In the genomic region with DNA sequence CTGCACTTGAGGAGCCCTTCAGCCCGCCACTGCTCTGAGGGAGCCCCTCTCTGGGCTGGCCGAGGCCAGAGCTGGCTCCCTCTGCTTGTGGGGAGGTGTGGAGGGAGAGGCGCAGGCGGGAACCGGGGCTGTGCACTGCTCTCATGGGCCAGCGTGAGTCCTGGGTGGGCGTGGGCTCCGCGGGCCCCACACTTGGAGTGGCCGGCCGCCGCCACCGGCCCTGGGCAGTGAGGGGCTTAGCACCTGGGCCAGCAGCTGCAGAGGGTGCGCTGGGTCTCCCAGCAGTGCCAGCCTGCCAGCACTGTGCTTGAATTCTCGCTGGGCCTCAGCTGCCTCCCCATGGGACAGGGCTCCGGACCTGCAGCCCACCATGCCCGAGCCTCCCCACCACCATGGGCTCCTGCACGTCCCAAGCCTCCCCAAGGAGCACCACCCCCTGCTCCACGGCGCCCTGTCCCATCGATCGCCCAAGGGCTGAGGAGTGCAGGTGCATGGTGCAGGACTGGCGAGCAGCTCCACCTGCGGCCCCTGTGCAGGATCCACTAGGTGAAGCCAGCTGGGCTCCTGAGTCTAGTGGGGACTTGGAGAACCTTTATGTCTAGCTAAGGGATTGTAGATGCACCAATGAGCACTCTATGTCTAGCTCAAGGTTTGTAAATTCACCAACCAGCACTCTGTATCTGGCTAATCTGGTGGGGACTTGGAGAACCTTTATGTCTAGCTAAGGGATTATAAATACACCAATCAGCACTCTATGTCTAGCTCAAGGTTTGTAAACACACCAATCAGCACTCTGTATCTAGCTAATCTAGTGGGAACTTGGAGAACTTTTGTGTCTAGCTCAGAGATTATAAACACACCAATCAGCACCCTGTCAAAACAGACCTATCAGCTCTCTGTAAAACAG, we compare ENCODE assay signal across 6 cellular contexts.
A peak's percentile ranks its signal among the peaks of the same experiment; 100 is the strongest.
DNase-seq lines count a peak whose midpoint lies in the region; ATAC-seq, FAIRE-seq and TF ChIP-seq lines count a peak whose summit lies in the region.
"Not testable (repeated sequence)": the region's sequence is repeated elsewhere in the genome, so short reads cannot be mapped to it uniquely, and the experiment has no call there.

No MANE protein-coding gene starts in this region.

- H3K79me1 ChIP-seq in neuronal stem cell (ENCODE audit: low read depth, low read length), result not testable (repeated sequence)

- not testable (repeated sequence) for H2BK5ac ChIP-seq in neuronal stem cell (ENCODE audit: low read length)

- H3K9ac ChIP-seq in HepG2 (ENCODE audit: insufficient read depth, low read depth, low read length); neuronal stem cell (ENCODE audit: low read depth, low read length, poor library complexity): not testable (repeated sequence)

- H3K18ac ChIP-seq in neuronal stem cell (ENCODE audit: low read length), result peak overlapping the region; percentile 28

- not testable (repeated sequence) for H3K4me2 ChIP-seq in HepG2 (ENCODE audit: low read depth, low read length); neuronal stem cell (ENCODE audit: insufficient read depth, low read length, poor library complexity, severe bottlenecking)

- not testable (repeated sequence) for H2AK5ac ChIP-seq in neuronal stem cell (ENCODE audit: low read depth, low read length)

- peak; percentile 27 for DNase-seq in Right ventricle myocardium superior
- peak; percentile 5 to 38 (median 36) for DNase-seq in right cardiac atrium
- DNase-seq in HepG2 (ENCODE audit: low spot score), result peak; percentile 0
- not testable (repeated sequence) for DNase-seq in neuronal stem cell (ENCODE audit: low spot score); stimulated activated naive CD8-positive, alpha-beta T cell treated with anti-CD3 and anti-CD28 coated beads, Interleukin-15, amount 100 ng/mL, for 72 hours
- DNase-seq in sigmoid colon, result peak; percentile 54

- not testable (repeated sequence) for ATAC-seq in Right ventricle myocardium superior (ENCODE audit: poor library complexity); right cardiac atrium
- peak; percentile 60 for ATAC-seq in HepG2
- ATAC-seq in stimulated activated naive CD8-positive, alpha-beta T cell treated with anti-CD3 and anti-CD28 coated beads, Interleukin-15, amount 100 ng/mL, for 72 hours, result peak; percentile 18

- H3K9me3 Mint-ChIP-seq in stimulated activated naive CD8-positive, alpha-beta T cell treated with anti-CD3 and anti-CD28 coated beads, Interleukin-15, amount 100 ng/mL, for 72 hours, result not testable (repeated sequence)

- H2BK12ac ChIP-seq in neuronal stem cell (ENCODE audit: low read length), result not testable (repeated sequence)

- not testable (repeated sequence) for TF ChIP-seq CTCF in HepG2 (CRISPR knock-in tag; IDR thresholded peaks at IDR 0.05); sigmoid colon (IDR thresholded peaks at IDR 0.05)

- not testable (repeated sequence) for H3K27ac ChIP-seq in right cardiac atrium (ENCODE audit: low read length); HepG2 (ENCODE audit: extremely low read length, insufficient read depth, low read length); neuronal stem cell (replicated peaks; ENCODE audit: low read length); sigmoid colon

- not testable (repeated sequence) for TF ChIP-seq POLR2A in HepG2 (IDR thresholded peaks at IDR 0.05; ENCODE audit: insufficient read depth in 1 of 2, low read depth in 2 of 2, low read length in 2 of 2); sigmoid colon (IDR thresholded peaks at IDR 0.05)

- intact Hi-C loops in Right ventricle myocardium superior (cut with DNase I); right cardiac atrium (cut with DNase I); HepG2 (cut with micrococcal nuclease; ENCODE audit: unreplicated experiment); sigmoid colon (cut with DNase I): not testable (repeated sequence)

- H4K8ac ChIP-seq in neuronal stem cell (ENCODE audit: low read depth, low read length), result not testable (repeated sequence)

- H3K4me1 Mint-ChIP-seq in stimulated activated naive CD8-positive, alpha-beta T cell treated with anti-CD3 and anti-CD28 coated beads, Interleukin-15, amount 100 ng/mL, for 72 hours, result not testable (repeated sequence)

- H3K27ac Mint-ChIP-seq in stimulated activated naive CD8-positive, alpha-beta T cell treated with anti-CD3 and anti-CD28 coated beads, Interleukin-15, amount 100 ng/mL, for 72 hours, result not testable (repeated sequence)

- not testable (repeated sequence) for FAIRE-seq in HepG2 (lab: Jason Lieb, UNC)

- not testable (repeated sequence) for H3K27me3 ChIP-seq in right cardiac atrium (ENCODE audit: control insufficient read depth, insufficient read depth); HepG2 (ENCODE audit: control insufficient read depth in 1 of 2, insufficient read depth in 2 of 2, low read length in 2 of 2); neuronal stem cell (ENCODE audit: control insufficient read depth in 3 of 3, insufficient read depth in 3 of 3, low read depth in 1 of 3, low read length in 3 of 3); sigmoid colon

- H4K20me1 ChIP-seq in HepG2 (ENCODE audit: insufficient read depth, low read length), result not testable (repeated sequence)

- not testable (repeated sequence) for H3K36me3 ChIP-seq in HepG2 (replicated peaks in 1 of 2; ENCODE audit: control insufficient read depth in 1 of 2, insufficient read depth in 2 of 2, low read length in 2 of 2); neuronal stem cell (replicated peaks in 1 of 2; ENCODE audit: control insufficient read depth in 2 of 2, insufficient read depth in 2 of 2, low read length in 2 of 2); sigmoid colon

- H3K14ac ChIP-seq in neuronal stem cell (ENCODE audit: low read length), result peak overlapping the region; percentile 94

- not testable (repeated sequence) for H2AFZ ChIP-seq in HepG2 (ENCODE audit: low read length); neuronal stem cell (ENCODE audit: low read length)

- H3K4me3 ChIP-seq in right cardiac atrium (ENCODE audit: low read length); HepG2 (replicated peaks in 1 of 3; ENCODE audit: insufficient read depth in 1 of 3, low read depth in 2 of 3, low read length in 3 of 3); neuronal stem cell (ENCODE audit: low read length in 2 of 2); sigmoid colon: not testable (repeated sequence)

- H3K79me2 ChIP-seq in HepG2 (ENCODE audit: insufficient read depth, low read length), result not testable (repeated sequence)

- H2BK120ac ChIP-seq in neuronal stem cell (ENCODE audit: low read depth, low read length), result not testable (repeated sequence)

- H3K9me3 ChIP-seq in right cardiac atrium (ENCODE audit: control insufficient read depth, low read length); neuronal stem cell (replicated peaks in 1 of 2; ENCODE audit: control insufficient read depth in 2 of 2, insufficient read depth in 1 of 2, low read depth in 1 of 2, low read length in 2 of 2); sigmoid colon: not testable (repeated sequence)
- H3K9me3 ChIP-seq in HepG2 (ENCODE audit: low read length), result peaks cover 91% of the 10 kb centered on the region

- CTCF ChIA-PET in HepG2 (lab: Yijun Ruan, JAX; ENCODE audit: low intra/inter-chr PET ratio, low total read pairs), result not testable (repeated sequence)

- not testable (repeated sequence) for H4K91ac ChIP-seq in neuronal stem cell (ENCODE audit: low read depth, low read length, poor library complexity)

- H3K27me3 Mint-ChIP-seq in stimulated activated naive CD8-positive, alpha-beta T cell treated with anti-CD3 and anti-CD28 coated beads, Interleukin-15, amount 100 ng/mL, for 72 hours, result not testable (repeated sequence)

- not testable (repeated sequence) for H2BK15ac ChIP-seq in neuronal stem cell (ENCODE audit: low read length)

- TF ChIP-seq EP300 in HepG2 (IDR thresholded peaks at IDR 0.05; ENCODE audit: low read depth in 2 of 2, low read length in 2 of 2); HepG2 (CRISPR knock-in tag; IDR thresholded peaks at IDR 0.05; ENCODE audit: borderline replicate concordance); sigmoid colon (IDR thresholded peaks at IDR 0.05): not testable (repeated sequence)

- POLR2A ChIA-PET in HepG2 (lab: Yijun Ruan, JAX), result not testable (repeated sequence)

- 89% methylated on average over 24 of the region's 24 CpGs for WGBS in right cardiac atrium
- WGBS in HepG2 (ENCODE audit: low lambda C conversion rate), result 34% methylated on average over 24 of the region's 24 CpGs
- WGBS in neuronal stem cell (ENCODE audit: extremely low coverage in 2 of 2, insufficient read length in 2 of 2, insufficient replicate concordance in 1 of 2), 2 donors, result no CpG with 5 or more reads among the region's 24 CpGs
- 87 to 94% methylated on average over 24 of the region's 24 CpGs for WGBS in sigmoid colon, 2 donors

- in situ Hi-C loops in HepG2 (cut with HindIII; ENCODE audit: extremely low pct_ligation_motif_present, low pct_unique_long_range_greater_than_20kb), result not testable (repeated sequence)

- BruUV-seq in HepG2 (replicated peaks; lab: Mats Ljungman, UMichigan), result not testable (repeated sequence)

- TF ChIP-seq RAD21 in HepG2 (CRISPR knock-in tag; IDR thresholded peaks at IDR 0.05), result not testable (repeated sequence)

- H3K4me1 ChIP-seq in right cardiac atrium (ENCODE audit: control insufficient read depth, insufficient read depth, low read length); HepG2 (ENCODE audit: insufficient read depth, low read length); neuronal stem cell (ENCODE audit: control insufficient read depth in 2 of 2, insufficient read depth in 1 of 2, low read depth in 1 of 2, low read length in 2 of 2); sigmoid colon: not testable (repeated sequence)

- not testable (repeated sequence) for H3K4me3 Mint-ChIP-seq in stimulated activated naive CD8-positive, alpha-beta T cell treated with anti-CD3 and anti-CD28 coated beads, Interleukin-15, amount 100 ng/mL, for 72 hours

- not testable (repeated sequence) for H3K23ac ChIP-seq in neuronal stem cell (ENCODE audit: low read depth, low read length, poor library complexity)

- H3K4ac ChIP-seq in neuronal stem cell (ENCODE audit: low read length), result not testable (repeated sequence)

TF ChIP-seq in HepG2, 621 proteins besides CTCF, POLR2A, EP300 and RAD21 (continues in another document):
- 0 out of 2 replicates have a peak, but pooled peaks have one; percentile 52 for TF ChIP-seq ZNF543 (CRISPR knock-in tag; IDR thresholded peaks at IDR 0.05)
